Comparison of ENCODE assay signal across 8 cellular contexts in the genomic region with DNA sequence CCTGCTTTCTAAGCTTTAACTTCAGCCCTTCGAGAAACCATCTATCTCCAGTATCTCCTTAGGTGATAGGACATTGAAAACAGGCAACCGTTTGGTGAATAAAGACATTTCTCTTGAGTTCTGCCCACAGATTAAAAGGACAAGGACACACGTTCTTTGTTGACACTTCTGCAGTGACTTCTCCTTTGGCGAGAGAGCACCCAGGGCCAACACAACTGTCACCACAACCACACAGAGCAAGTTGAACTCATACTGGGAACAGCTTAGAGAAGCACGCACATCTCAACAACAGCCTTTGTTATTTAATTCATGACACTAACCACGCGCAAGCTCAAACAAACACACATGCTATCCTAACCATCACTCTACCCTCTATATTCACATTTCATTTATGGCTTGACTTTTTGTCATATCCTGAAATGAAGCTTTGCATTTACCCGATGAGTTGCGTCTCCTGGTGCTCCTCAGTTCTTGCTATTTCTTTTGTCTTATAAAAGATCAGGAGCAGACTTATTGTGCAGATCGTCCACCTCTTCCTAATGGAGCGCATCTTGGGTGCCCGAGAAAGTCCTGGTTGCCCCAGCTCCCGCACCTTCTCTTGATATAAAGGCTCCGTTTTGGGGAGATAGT. TPM values are rescaled to one million over a fixed set of nuclear protein-coding genes. Genes with fewer than 3 reads are reported as not detected.
DNase-seq lines count a peak whose midpoint lies in the region; ATAC-seq and TF ChIP-seq lines count a peak whose summit lies in the region.

No MANE protein-coding gene starts in this region.

- H3K4me3 ChIP-seq in ovary, result peak overlapping the region; percentile 23

- H3K4me3 Mint-ChIP-seq in activated CD8-positive, alpha-beta memory T cell treated with anti-CD3 and anti-CD28 coated beads, Interleukin-2, amount 10 ng/mL, durations not matched to agents 7 days and 5 days, result peak overlapping the region; percentile 84

- H3K9me3 Mint-ChIP-seq in activated CD8-positive, alpha-beta memory T cell treated with anti-CD3 and anti-CD28 coated beads, Interleukin-2, amount 10 ng/mL, durations not matched to agents 7 days and 5 days (ENCODE audit: low read depth), result no peaks in the 10 kb centered on the region

- peak overlapping the region; percentile 94 for H3K27ac Mint-ChIP-seq in activated CD8-positive, alpha-beta memory T cell treated with anti-CD3 and anti-CD28 coated beads, Interleukin-2, amount 10 ng/mL, durations not matched to agents 7 days and 5 days

- WGBS in ovary, 3 donors, result 2 to 3% (median 2%) methylated on average over 14 of the region's 14 CpGs

- H3K36me3 Mint-ChIP-seq in activated CD8-positive, alpha-beta memory T cell treated with anti-CD3 and anti-CD28 coated beads, Interleukin-2, amount 10 ng/mL, durations not matched to agents 7 days and 5 days, result peaks cover 34% of the 10 kb centered on the region

- ATAC-seq in activated CD8-positive, alpha-beta memory T cell treated with anti-CD3 and anti-CD28 coated beads, Interleukin-2, amount 10 ng/mL, durations not matched to agents 7 days and 5 days, result peak; percentile 2
- ATAC-seq in GM18861 (IDR thresholded peaks at IDR 0.05; ENCODE audit: unreplicated experiment) (no peak), GM21619 (IDR thresholded peaks at IDR 0.05; ENCODE audit: unreplicated experiment) (no peak), GM18502 (IDR thresholded peaks at IDR 0.05; ENCODE audit: poor library complexity, unreplicated experiment) (no peak)

- CTCF ChIA-PET in activated CD8-positive, alpha-beta memory T cell treated with anti-CD3 and anti-CD28 coated beads, Interleukin-2, amount 10 ng/mL, durations not matched to agents 7 days and 5 days (lab: Charles Lee), result interaction anchor here (0.9 to 5.4 kb wide), 8 partner anchors 9 to 152 kb away, joined by 3 to 34 read pairs (median 5); no protein-coding TSS in a partner anchor

- H3K9me3 ChIP-seq in ovary, result no peaks in the 10 kb centered on the region

- no peaks in the 10 kb centered on the region for H3K27me3 ChIP-seq in ovary

- H3K36me3 ChIP-seq in ovary, result no peaks in the 10 kb centered on the region

- H3K4me1 Mint-ChIP-seq in activated CD8-positive, alpha-beta memory T cell treated with anti-CD3 and anti-CD28 coated beads, Interleukin-2, amount 10 ng/mL, durations not matched to agents 7 days and 5 days, result peaks cover 28% of the 10 kb centered on the region

- no peak for TF ChIP-seq CTCF in ovary (IDR thresholded peaks at IDR 0.05)

- TF ChIP-seq EP300 in ovary (IDR thresholded peaks at IDR 0.05), result no peak

- intact Hi-C loops in ovary (cut with DNase I), result no loop called here

- H3K27me3 Mint-ChIP-seq in activated CD8-positive, alpha-beta memory T cell treated with anti-CD3 and anti-CD28 coated beads, Interleukin-2, amount 10 ng/mL, durations not matched to agents 7 days and 5 days, result no peaks in the 10 kb centered on the region

- TF ChIP-seq POLR2A in ovary (IDR thresholded peaks at IDR 0.05), result no peak

- DNase-seq in Ammon's horn (ENCODE audit: low spot score), result peak; percentile 21
- peak; percentile 57 to 63 for DNase-seq in Kasumi-1 (lab: John Stamatoyannopoulos, UW)
- peak; percentile 77 for DNase-seq in activated CD8-positive, alpha-beta memory T cell treated with anti-CD3 and anti-CD28 coated beads, Interleukin-2, amount 10 ng/mL, durations not matched to agents 7 days and 5 days
- DNase-seq in fibroblast of peridontal ligament (ENCODE audit: extremely low read depth), result peak; percentile 21
- DNase-seq in ovary, result no peak

- H3K4me1 ChIP-seq in ovary (ENCODE audit: insufficient read depth), result no peaks in the 10 kb centered on the region

- no peak overlapping the region for H3K27ac ChIP-seq in ovary

RNA-seq across cellular contexts. Expression of a gene that starts 0.6 kb away (rescaled TPM):
- total RNA-seq in activated CD8-positive, alpha-beta memory T cell treated with anti-CD3 and anti-CD28 coated beads, Interleukin-2, amount 10 ng/mL, durations not matched to agents 7 days and 5 days, result 10 to 100 TPM; 53.3 to 59.3 TPM
- total RNA-seq in ovary, result 1 to 10 TPM in 6 of 7 donors, under 1 TPM in 1; 0.95 to 3.5 (median 2.3) TPM
- polyA plus RNA-seq in ovary, result 1 to 10 TPM in 1 of 2 donors, under 1 TPM in 1; 0.61 to 1.9 TPM

Comparison
In these comparisons a context has a peak if more than half of its experiments do, and no peak if none do; other contexts are left out.
1. DNase-seq: peak in Ammon's horn (single experiment), Kasumi-1 (2 of 2), activated CD8-positive, alpha-beta memory T cell treated with anti-CD3 and anti-CD28 coated beads, Interleukin-2, amount 10 ng/mL, durations not matched to agents 7 days and 5 days (single experiment) and fibroblast of peridontal ligament (single experiment); none in ovary (0 of 5).
2. RNA of a gene that starts 0.6 kb away (total RNA-seq): 53.3 to 59.3 TPM in activated CD8-positive, alpha-beta memory T cell treated with anti-CD3 and anti-CD28 coated beads, Interleukin-2, amount 10 ng/mL, durations not matched to agents 7 days and 5 days; 0.95 to 3.5 TPM in ovary; every median in the first group is over 10 times any median in the second.